In genomic region chr18:3226048-3226447, GRCh38 we compare ENCODE assay signal across 14 cellular contexts. TPM values are rescaled to one million over a fixed set of nuclear protein-coding genes. Genes with fewer than 3 reads are reported as not detected.
A peak's percentile ranks its signal among the peaks of the same experiment; 100 is the strongest.
DNase-seq lines count a peak whose midpoint lies in the region; ATAC-seq and TF ChIP-seq lines count a peak whose summit lies in the region.
"Had no signal": no experiment of that assay in that cellular context is flagged by ENCODE, and none has a peak within 500 bp of the region (broad histone marks: within the 10 kb centered on the region; RNA-seq: fewer than 3 reads in every experiment).

No MANE protein-coding gene starts in this region.

- H3K4me1 ChIP-seq in left ventricle myocardium inferior (peaks cover 19% of the 10 kb centered on the region), esophagus muscularis mucosa (no peaks in the 10 kb centered on the region), neuronal stem cell (ENCODE audit: control insufficient read depth in 2 of 2, insufficient read depth in 1 of 2, low read depth in 1 of 2, low read length in 2 of 2) (peaks cover 2 to 5% of the 10 kb centered on the region in 2 donors)
- H3K4me1 ChIP-seq: BE2C had no signal

- H3K18ac ChIP-seq in neuronal stem cell (ENCODE audit: low read length), result peak overlapping the region; percentile 30

- no peak overlapping the region for H2AFZ ChIP-seq in neuronal stem cell (ENCODE audit: low read length)
- H2AFZ ChIP-seq: GM23338 had no signal

- no peaks in the 10 kb centered on the region for H3K36me3 ChIP-seq in left ventricle myocardium inferior
- H3K36me3 ChIP-seq in esophagus muscularis mucosa, result no peaks in the 10 kb centered on the region
- H3K36me3 ChIP-seq in neuronal stem cell (replicated peaks in 1 of 2; ENCODE audit: control insufficient read depth in 2 of 2, insufficient read depth in 2 of 2, low read length in 2 of 2), result no peaks in the 10 kb centered on the region
- H3K36me3 ChIP-seq: BE2C had no signal

- H4K8ac ChIP-seq in neuronal stem cell (ENCODE audit: low read depth, low read length), result no peak overlapping the region

- H3K9ac ChIP-seq in neuronal stem cell (ENCODE audit: low read depth, low read length, poor library complexity), result no peak overlapping the region

- H3K14ac ChIP-seq in neuronal stem cell (ENCODE audit: low read length), result no peak overlapping the region

- H3K4me3 ChIP-seq in left ventricle myocardium inferior (no peak overlapping the region), esophagus muscularis mucosa (no peak overlapping the region), neuronal stem cell (ENCODE audit: low read length in 2 of 2) (no peak overlapping the region)
- H3K4me3 ChIP-seq: GM12878, GM23338 had no signal

- H3K23ac ChIP-seq in neuronal stem cell (ENCODE audit: low read depth, low read length, poor library complexity), result peak overlapping the region; percentile 47

- H2AK5ac ChIP-seq in neuronal stem cell (ENCODE audit: low read depth, low read length), result no peak overlapping the region

- POLR2A ChIA-PET in activated CD4-positive, alpha-beta memory T cell treated with anti-CD3 and anti-CD28 coated beads, Interleukin-2, amount 10 ng/mL, durations not matched to agents 7 days and 5 days (lab: Charles Lee), result no interaction called here

- no peak overlapping the region for H2BK120ac ChIP-seq in neuronal stem cell (ENCODE audit: low read depth, low read length)

- TF ChIP-seq CTCF in left ventricle myocardium inferior (IDR thresholded peaks at IDR 0.05; ENCODE audit: borderline replicate concordance), result no peak
- TF ChIP-seq CTCF in esophagus muscularis mucosa (IDR thresholded peaks at IDR 0.05), result no peak
- no peak for TF ChIP-seq CTCF in type B pancreatic cell (conservative IDR thresholded peaks at IDR 0.05)

- CTCF ChIA-PET in activated CD4-positive, alpha-beta memory T cell treated with anti-CD3 and anti-CD28 coated beads, Interleukin-2, amount 10 ng/mL, durations not matched to agents 7 days and 5 days (lab: Charles Lee), result no interaction called here

- no peak for ATAC-seq in left cardiac atrium
- ATAC-seq: GM12878, GM23338 had no signal

- H2BK12ac ChIP-seq in neuronal stem cell (ENCODE audit: low read length), result no peak overlapping the region

- no peaks in the 10 kb centered on the region for H3K36me3 Mint-ChIP-seq in type B pancreatic cell
- no peaks in the 10 kb centered on the region for H3K36me3 Mint-ChIP-seq in activated CD4-positive, alpha-beta memory T cell treated with anti-CD3 and anti-CD28 coated beads, Interleukin-2, amount 10 ng/mL, durations not matched to agents 7 days and 5 days (ENCODE audit: low read depth)

- no peak overlapping the region for H2BK5ac ChIP-seq in neuronal stem cell (ENCODE audit: low read length)

- peaks cover 10% of the 10 kb centered on the region for H3K4me1 Mint-ChIP-seq in type B pancreatic cell (ENCODE audit: unreplicated experiment)
- H3K4me1 Mint-ChIP-seq in activated CD4-positive, alpha-beta memory T cell treated with anti-CD3 and anti-CD28 coated beads, Interleukin-2, amount 10 ng/mL, durations not matched to agents 7 days and 5 days, result peaks cover 8% of the 10 kb centered on the region

- TF ChIP-seq POLR2A in esophagus muscularis mucosa (IDR thresholded peaks at IDR 0.05; ENCODE audit: low read depth), result no peak

- H3K4me3 Mint-ChIP-seq in type B pancreatic cell, result no peak overlapping the region
- no peak overlapping the region for H3K4me3 Mint-ChIP-seq in activated CD4-positive, alpha-beta memory T cell treated with anti-CD3 and anti-CD28 coated beads, Interleukin-2, amount 10 ng/mL, durations not matched to agents 7 days and 5 days
- H3K4me3 Mint-ChIP-seq: CD4-positive, alpha-beta memory T cell; GM23338 had no signal

- H3K27ac Mint-ChIP-seq in type B pancreatic cell, result peak overlapping the region; percentile 34
- H3K27ac Mint-ChIP-seq in activated CD4-positive, alpha-beta memory T cell treated with anti-CD3 and anti-CD28 coated beads, Interleukin-2, amount 10 ng/mL, durations not matched to agents 7 days and 5 days, result no peak overlapping the region
- H3K27ac Mint-ChIP-seq: GM23338 had no signal

- H3K9me3 Mint-ChIP-seq in type B pancreatic cell, result no peaks in the 10 kb centered on the region
- H3K9me3 Mint-ChIP-seq in activated CD4-positive, alpha-beta memory T cell treated with anti-CD3 and anti-CD28 coated beads, Interleukin-2, amount 10 ng/mL, durations not matched to agents 7 days and 5 days, result no peaks in the 10 kb centered on the region
- H3K9me3 Mint-ChIP-seq: CD4-positive, alpha-beta memory T cell; GM23338 had no signal

- TF ChIP-seq EP300 in esophagus muscularis mucosa (IDR thresholded peaks at IDR 0.05), result no peak

- H3K27me3 ChIP-seq in left ventricle myocardium inferior (ENCODE audit: low read depth) (no peaks in the 10 kb centered on the region), esophagus muscularis mucosa (no peaks in the 10 kb centered on the region), neuronal stem cell (ENCODE audit: control insufficient read depth in 3 of 3, insufficient read depth in 3 of 3, low read depth in 1 of 3, low read length in 3 of 3) (no peaks in the 10 kb centered on the region)
- H3K27me3 ChIP-seq: BE2C had no signal

- H4K91ac ChIP-seq in neuronal stem cell (ENCODE audit: low read depth, low read length, poor library complexity), result no peak overlapping the region

- H3K4ac ChIP-seq in neuronal stem cell (ENCODE audit: low read length), result no peak overlapping the region

- no peak overlapping the region for H3K4me2 ChIP-seq in neuronal stem cell (ENCODE audit: insufficient read depth, low read length, poor library complexity, severe bottlenecking)
- H3K4me2 ChIP-seq: GM23338 had no signal

- no peaks in the 10 kb centered on the region for H3K79me1 ChIP-seq in neuronal stem cell (ENCODE audit: low read depth, low read length)

- no peak overlapping the region for H2BK15ac ChIP-seq in neuronal stem cell (ENCODE audit: low read length)

- WGBS in esophagus muscularis mucosa, result 91% methylated on average over 6 of the region's 6 CpGs
- no CpG with 5 or more reads among the region's 6 CpGs for WGBS in neuronal stem cell (ENCODE audit: extremely low coverage in 2 of 2, insufficient read length in 2 of 2, insufficient replicate concordance in 1 of 2), 2 donors

- no peak for DNase-seq in left ventricle myocardium inferior
- DNase-seq in left cardiac atrium, result no peak
- DNase-seq in esophagus muscularis mucosa (ENCODE audit: extremely low spot score), result peak; percentile 8
- no peak for DNase-seq in neuronal stem cell (ENCODE audit: low spot score)
- no peak for DNase-seq in type B pancreatic cell (ENCODE audit: extremely low spot score, unreplicated experiment)
- no peak for DNase-seq in activated CD4-positive, alpha-beta memory T cell treated with anti-CD3 and anti-CD28 coated beads, Interleukin-2, amount 10 ng/mL, durations not matched to agents 7 days and 5 days
- no peak for DNase-seq in NCI-H226
- DNase-seq: BE2C; CD4-positive, alpha-beta memory T cell; DMS79; H7 had no signal

- intact Hi-C loops in left ventricle myocardium inferior (cut with micrococcal nuclease), result no loop called here
- intact Hi-C loops in left cardiac atrium (cut with DNase I), result no loop called here
- intact Hi-C loops in esophagus muscularis mucosa (cut with DNase I), result no loop called here

- H3K27ac ChIP-seq in left ventricle myocardium inferior (replicated peaks) (peak overlapping the region; percentile 42), esophagus muscularis mucosa (replicated peaks in 1 of 4) (no peak overlapping the region), neuronal stem cell (replicated peaks; ENCODE audit: low read length) (no peak overlapping the region)
- H3K27ac ChIP-seq: C4-2B had no signal

- H3K27me3 Mint-ChIP-seq in type B pancreatic cell, result peaks cover 6% of the 10 kb centered on the region
- H3K27me3 Mint-ChIP-seq in activated CD4-positive, alpha-beta memory T cell treated with anti-CD3 and anti-CD28 coated beads, Interleukin-2, amount 10 ng/mL, durations not matched to agents 7 days and 5 days, result no peaks in the 10 kb centered on the region
- H3K27me3 Mint-ChIP-seq: CD4-positive, alpha-beta memory T cell had no signal

- H3K9me3 ChIP-seq in left ventricle myocardium inferior (replicated peaks), result no peaks in the 10 kb centered on the region
- no peaks in the 10 kb centered on the region for H3K9me3 ChIP-seq in esophagus muscularis mucosa
- H3K9me3 ChIP-seq in neuronal stem cell (replicated peaks in 1 of 2; ENCODE audit: control insufficient read depth in 2 of 2, insufficient read depth in 1 of 2, low read depth in 1 of 2, low read length in 2 of 2), result no peaks in the 10 kb centered on the region
- H3K9me3 ChIP-seq: BE2C had no signal

RNA-seq across cellular contexts. Expression of gene MYOM1, which starts 6.3 kb away (rescaled TPM):
- 667 TPM for total RNA-seq in left ventricle myocardium inferior
- total RNA-seq in left cardiac atrium, result 100 to 1,000 TPM; 263 to 351 TPM
- 10 to 100 TPM; 13.3 to 31.7 (median 16.5) TPM for total RNA-seq in esophagus muscularis mucosa
- 0.42 TPM for polyA plus RNA-seq in neuronal stem cell (2013, experiment 1 of 2)
- polyA plus RNA-seq in neuronal stem cell (2013, experiment 2 of 2), result 0.46 TPM
- 2.0 TPM in 2 replicates for total RNA-seq in type B pancreatic cell (ENCODE audit: low replicate concordance)
- total RNA-seq in activated CD4-positive, alpha-beta memory T cell treated with anti-CD3 and anti-CD28 coated beads, Interleukin-2, amount 10 ng/mL, durations not matched to agents 7 days and 5 days, result 1 to 10 TPM; 1.7 to 2.4 TPM

RNA-seq across cellular contexts. Expression of gene MYL12A, which starts 21.6 kb away (rescaled TPM):
- total RNA-seq in left ventricle myocardium inferior (2,410 TPM), left cardiac atrium (100 to 1,000 TPM; 919 to 945 TPM), esophagus muscularis mucosa (100 to 1,000 TPM; 297 to 460 (median 380) TPM), type B pancreatic cell (ENCODE audit: low replicate concordance) (219 and 271 TPM in 2 replicates)
- polyA plus RNA-seq in neuronal stem cell (2013, experiment 1 of 2), result 183 TPM
- 185 TPM for polyA plus RNA-seq in neuronal stem cell (2013, experiment 2 of 2)
- 1,000 to 10,000 TPM; 1,118 to 1,119 TPM for total RNA-seq in activated CD4-positive, alpha-beta memory T cell treated with anti-CD3 and anti-CD28 coated beads, Interleukin-2, amount 10 ng/mL, durations not matched to agents 7 days and 5 days

RNA-seq across cellular contexts. Expression of gene MYL12B, which starts 35.9 kb away (rescaled TPM):
- total RNA-seq in left ventricle myocardium inferior (176 TPM), left cardiac atrium (100 to 1,000 TPM; 161 to 230 TPM), esophagus muscularis mucosa (100 to 1,000 TPM; 211 to 279 (median 244) TPM), type B pancreatic cell (ENCODE audit: low replicate concordance) (211 and 359 TPM in 2 replicates)
- polyA plus RNA-seq in neuronal stem cell (2013, experiment 1 of 2), result 132 TPM
- polyA plus RNA-seq in neuronal stem cell (2013, experiment 2 of 2), result 130 TPM
- total RNA-seq in activated CD4-positive, alpha-beta memory T cell treated with anti-CD3 and anti-CD28 coated beads, Interleukin-2, amount 10 ng/mL, durations not matched to agents 7 days and 5 days, result 100 to 1,000 TPM; 371 to 378 TPM

Comparison
In these comparisons a context has a peak if more than half of its experiments do, and no peak if none do; other contexts are left out.
1. RNA of gene MYOM1, which starts 6.3 kb away (total RNA-seq): 667 TPM in left ventricle myocardium inferior (single experiment) and 263 to 351 TPM in left cardiac atrium; 13.3 to 31.7 TPM in esophagus muscularis mucosa, 1.7 to 2.4 TPM in activated CD4-positive, alpha-beta memory T cell treated with anti-CD3 and anti-CD28 coated beads, Interleukin-2, amount 10 ng/mL, durations not matched to agents 7 days and 5 days and 2.0 TPM in type B pancreatic cell; every median in the first group is over 4 times any median in the second.